In the genomic region with DNA sequence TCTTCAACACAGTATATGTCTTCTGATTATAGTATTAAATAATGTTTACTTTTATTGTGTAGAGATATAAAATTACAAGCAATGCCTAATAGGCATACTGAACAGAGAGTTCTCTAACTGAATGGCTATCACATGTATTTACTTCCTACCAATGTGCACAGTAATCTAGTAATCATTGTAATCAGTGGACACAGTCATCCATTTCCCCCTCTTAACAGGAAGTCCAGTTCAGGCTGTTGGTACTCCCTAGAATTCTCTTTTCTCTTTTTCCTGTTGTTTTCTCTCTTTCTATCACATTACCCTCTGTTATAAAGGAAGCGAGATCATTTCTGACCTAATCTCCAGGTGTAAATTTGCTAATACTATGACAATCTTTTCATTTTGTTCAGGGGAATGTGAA, we compare ENCODE assay signal across 13 cellular contexts.
"Had no signal": no experiment of that assay in that cellular context is flagged by ENCODE, and none has a peak within 500 bp of the region (broad histone marks: within the 10 kb centered on the region; RNA-seq: fewer than 3 reads in every experiment).

No MANE protein-coding gene starts in this region.

- DNase-seq: activated CD4-positive, alpha-beta T cell treated with anti-CD3 and anti-CD28 coated beads, Interleukin-2, amount 50 U/mL, for 48 hours; activated CD4-positive, CD25-positive, alpha-beta regulatory T cell treated with anti-CD3 and anti-CD28 coated beads, Interleukin-2, amount 50 U/mL, for 72 hours; activated CD8-positive, alpha-beta memory T cell treated with anti-CD3 and anti-CD28 coated beads, Interleukin-2, amount 10 ng/mL, durations not matched to agents 7 days and 5 days; activated effector memory CD4-positive, alpha-beta T cell treated with anti-CD3 and anti-CD28 coated beads, Interleukin-2, amount 50 U/mL, for 16 hours; activated T-cell treated with anti-CD3 and anti-CD28 coated beads, Interleukin-2, amount 50 U/mL, for 4 hours; amygdala; hippocampal formation; small intestine; T-helper 2 cell had no signal

- H3K4me1 Mint-ChIP-seq: activated CD8-positive, alpha-beta memory T cell treated with anti-CD3 and anti-CD28 coated beads, Interleukin-2, amount 10 ng/mL, durations not matched to agents 7 days and 5 days had no signal

- H3K36me3 ChIP-seq: neural progenitor cell, tibial nerve had no signal

- H3K27me3 Mint-ChIP-seq: activated CD8-positive, alpha-beta memory T cell treated with anti-CD3 and anti-CD28 coated beads, Interleukin-2, amount 10 ng/mL, durations not matched to agents 7 days and 5 days; activated naive CD8-positive, alpha-beta T cell had no signal

- H3K9me3 ChIP-seq: tibial nerve had no signal

- H3K4me1 ChIP-seq: neural progenitor cell had no signal

- H3K4me3 ChIP-seq: neural progenitor cell, tibial nerve had no signal

- H3K4me3 Mint-ChIP-seq: activated CD8-positive, alpha-beta memory T cell treated with anti-CD3 and anti-CD28 coated beads, Interleukin-2, amount 10 ng/mL, durations not matched to agents 7 days and 5 days; activated naive CD8-positive, alpha-beta T cell; activated T-cell treated with anti-CD3 and anti-CD28 coated beads, Interleukin-2, amount 50 U/mL, for 4 hours; mesothelial cell of epicardium; neural progenitor cell had no signal

- ATAC-seq: activated CD8-positive, alpha-beta memory T cell treated with anti-CD3 and anti-CD28 coated beads, Interleukin-2, amount 10 ng/mL, durations not matched to agents 7 days and 5 days; activated T-cell treated with anti-CD3 and anti-CD28 coated beads, Interleukin-2, amount 50 U/mL, for 4 hours had no signal

- H3K27me3 ChIP-seq: neural progenitor cell, tibial nerve had no signal

- H3K36me3 Mint-ChIP-seq: activated CD8-positive, alpha-beta memory T cell treated with anti-CD3 and anti-CD28 coated beads, Interleukin-2, amount 10 ng/mL, durations not matched to agents 7 days and 5 days; activated naive CD8-positive, alpha-beta T cell; mesothelial cell of epicardium; neural progenitor cell had no signal

- H3K27ac Mint-ChIP-seq: activated CD8-positive, alpha-beta memory T cell treated with anti-CD3 and anti-CD28 coated beads, Interleukin-2, amount 10 ng/mL, durations not matched to agents 7 days and 5 days; activated naive CD8-positive, alpha-beta T cell; mesothelial cell of epicardium; neural progenitor cell had no signal

- H3K9me3 Mint-ChIP-seq: neural progenitor cell had no signal

- H3K27ac ChIP-seq: neural progenitor cell, tibial nerve had no signal
